Comparison of ENCODE assay signal across 21 cellular contexts in the genomic region with DNA sequence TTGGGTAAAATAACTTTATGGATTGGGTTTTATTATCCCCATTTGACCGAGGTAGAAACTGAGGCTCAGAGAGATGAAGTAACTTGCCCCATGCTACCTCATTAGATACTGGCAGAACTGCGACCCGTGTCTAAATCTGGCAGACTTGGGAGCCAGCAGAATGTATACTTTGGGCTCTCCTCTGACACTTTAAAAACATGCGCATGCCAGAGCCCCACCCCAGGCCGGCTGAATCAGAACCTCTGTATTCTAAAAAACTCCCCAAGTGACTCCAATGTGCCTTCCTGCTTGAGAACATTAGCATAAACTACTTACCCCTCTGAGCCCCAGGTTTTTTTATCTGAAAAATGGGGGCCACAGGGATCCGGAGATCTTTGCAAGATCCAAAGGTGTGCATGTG.
A peak's percentile ranks its signal among the peaks of the same experiment; 100 is the strongest.
DNase-seq lines count a peak whose midpoint lies in the region; ATAC-seq and TF ChIP-seq lines count a peak whose summit lies in the region.
"Had no signal": no experiment of that assay in that cellular context is flagged by ENCODE, and none has a peak within 500 bp of the region (broad histone marks: within the 10 kb centered on the region; RNA-seq: fewer than 3 reads in every experiment).

No MANE protein-coding gene starts in this region.

- TF ChIP-seq POLR2A in vagina (IDR thresholded peaks at IDR 0.05) (no peak), erythroblast (IDR thresholded peaks at IDR 0.05; ENCODE audit: low read length) (no peak), gastroesophageal sphincter (IDR thresholded peaks at IDR 0.05) (no peak)

- intact Hi-C loops in lower lobe of right lung (cut with DNase I) (no loop called here), vagina (cut with DNase I) (no loop called here)

- H3K4me1 ChIP-seq in lower lobe of right lung, result no peaks in the 10 kb centered on the region
- peaks cover 21% of the 10 kb centered on the region for H3K4me1 ChIP-seq in vagina
- H3K4me1 ChIP-seq in gastroesophageal sphincter, result peaks cover 0 to 9% (median 0%) of the 10 kb centered on the region in 3 donors
- H3K4me1 ChIP-seq: A549 had no signal

- H3K27ac ChIP-seq in lower lobe of right lung (no peak overlapping the region), vagina (peak overlapping the region; percentile 73), gastroesophageal sphincter (no peak overlapping the region)
- H3K27ac ChIP-seq: C4-2B, PC-9, RWPE1 had no signal

- no peak for TF ChIP-seq CTCF in lower lobe of right lung (IDR thresholded peaks at IDR 0.05)
- no peak for TF ChIP-seq CTCF in vagina (IDR thresholded peaks at IDR 0.05)
- no peak for TF ChIP-seq CTCF in gastroesophageal sphincter (IDR thresholded peaks at IDR 0.05)

- WGBS in gastroesophageal sphincter (ENCODE audit: low coverage in 1 of 2), 2 donors, result 67 to 88% methylated on average over 1 to 4 of the region's 6 CpGs

- no peak overlapping the region for H3K4me3 ChIP-seq in lower lobe of right lung
- no peak overlapping the region for H3K4me3 ChIP-seq in vagina
- H3K4me3 ChIP-seq in gastroesophageal sphincter, result no peak overlapping the region
- H3K4me3 ChIP-seq: A549, GM23338, K562, PC-9 had no signal

- no peaks in the 10 kb centered on the region for H3K36me3 ChIP-seq in lower lobe of right lung
- H3K36me3 ChIP-seq in vagina, result no peaks in the 10 kb centered on the region
- no peaks in the 10 kb centered on the region for H3K36me3 ChIP-seq in gastroesophageal sphincter

- DNase-seq in EH (ENCODE audit: low read depth), result peak; percentile 29
- DNase-seq in lower lobe of right lung, result no peak
- DNase-seq in vagina (ENCODE audit: extremely low spot score in 2 of 2), result no peak
- DNase-seq in erythroblast (lab: John Stamatoyannopoulos, UW), result no peak
- DNase-seq: AML-193, DMS79, HCEC 1CT, MV-4-11, NCI-H345, NCI-H526, PC-9, SIG-M5 had no signal

- H3K9me3 ChIP-seq in lower lobe of right lung (no peaks in the 10 kb centered on the region), vagina (no peaks in the 10 kb centered on the region), gastroesophageal sphincter (no peaks in the 10 kb centered on the region)
- H3K9me3 ChIP-seq: A549 had no signal

- peak; percentile 52 for ATAC-seq in esophagus mucosa
- peak; percentile 32 to 47 for ATAC-seq in lower lobe of right lung
- no peak for ATAC-seq in HG02798 (IDR thresholded peaks at IDR 0.05; ENCODE audit: poor library complexity, unreplicated experiment)
- ATAC-seq in gastroesophageal sphincter, result no peak
- ATAC-seq: A549, GM23338, K562, SK-N-SH treated with all-trans-retinoic acid at 6 μM for 48 hours had no signal

- H3K27me3 ChIP-seq in lower lobe of right lung (ENCODE audit: low read depth) (no peaks in the 10 kb centered on the region), vagina (no peaks in the 10 kb centered on the region), gastroesophageal sphincter (no peaks in the 10 kb centered on the region)

- TF ChIP-seq EP300 in gastroesophageal sphincter (IDR thresholded peaks at IDR 0.05), result no peak

Comparison
In these comparisons a context has a peak if more than half of its experiments do, and no peak if none do; other contexts are left out.
1. ATAC-seq: peak in esophagus mucosa (single experiment) and lower lobe of right lung (2 of 2); none in HG02798 (single experiment) and gastroesophageal sphincter (single experiment).